ENCODE assay signal across 13 cellular contexts in genomic region chr2:217905395-217905794, GRCh38.
A peak's percentile ranks its signal among the peaks of the same experiment; 100 is the strongest.
DNase-seq lines count a peak whose midpoint lies in the region; ATAC-seq and TF ChIP-seq lines count a peak whose summit lies in the region.
"Had no signal": no experiment of that assay in that cellular context is flagged by ENCODE, and none has a peak within 500 bp of the region (broad histone marks: within the 10 kb centered on the region; RNA-seq: fewer than 3 reads in every experiment).

No MANE protein-coding gene starts in this region.

- WGBS in spleen, 5 donors = 11 to 25% (median 16%) methylated on average over 7 to 10 of the region's 10 CpGs

- peaks cover 0 to 5% of the 10 kb centered on the region in 2 donors for H3K4me1 Mint-ChIP-seq in immature natural killer cell

- peaks cover 5 to 11% (median 9%) of the 10 kb centered on the region in 3 donors for H3K27me3 Mint-ChIP-seq in immature natural killer cell (ENCODE audit: low read depth in 3 of 3)

- H3K4me1 ChIP-seq in lower lobe of right lung = peaks cover 99% of the 10 kb centered on the region
- peaks cover 51 to 100% (median 79%) of the 10 kb centered on the region in 6 donors for H3K4me1 ChIP-seq in spleen

- H3K27ac Mint-ChIP-seq in immature natural killer cell = no peak overlapping the region

- no peaks in the 10 kb centered on the region for H3K36me3 Mint-ChIP-seq in immature natural killer cell

- H3K9me3 Mint-ChIP-seq in immature natural killer cell = no peaks in the 10 kb centered on the region

- DNase-seq in H7 = peak; percentile 38
- DNase-seq in erythroblast (lab: John Stamatoyannopoulos, UW) = no peak
- peak; percentile 76 for DNase-seq in lower lobe of right lung
- no peak for DNase-seq in spleen
- DNase-seq in AG08396 (ENCODE audit: low spot score) = no peak
- no peak for DNase-seq in immature natural killer cell
- no peak for DNase-seq in DMS53 (lab: John Stamatoyannopoulos, UW)
- DNase-seq: activated T-cell treated with anti-CD3 and anti-CD28 coated beads, Interleukin-2, amount 50 U/mL, for 1 hour; EL; NCI-H2029 treated with DMSO at 0.1 percent for 48 hours; retina had no signal

- no peaks in the 10 kb centered on the region for H3K9me3 ChIP-seq in lower lobe of right lung
- no peaks in the 10 kb centered on the region for H3K9me3 ChIP-seq in spleen

- H3K27me3 ChIP-seq in H7 (ENCODE audit: control insufficient read depth, insufficient read depth, low read length) = no peaks in the 10 kb centered on the region
- no peaks in the 10 kb centered on the region for H3K27me3 ChIP-seq in lower lobe of right lung (ENCODE audit: low read depth)
- H3K27me3 ChIP-seq in spleen (replicated peaks in 1 of 7) = peaks cover 0 to 17% (median 0%) of the 10 kb centered on the region in 7 donors

- H3K36me3 ChIP-seq in H7 (replicated peaks; ENCODE audit: control insufficient read depth, insufficient read depth, low read length) (no peaks in the 10 kb centered on the region), lower lobe of right lung (peaks cover 41% of the 10 kb centered on the region), spleen (peaks cover 0 to 41% (median 2%) of the 10 kb centered on the region in 6 donors)

- H3K4me3 ChIP-seq in H7 (ENCODE audit: insufficient read depth, low read depth, low read length) (no peak overlapping the region), lower lobe of right lung (peak overlapping the region; percentile 36), spleen (no peak overlapping the region)
- H3K4me3 ChIP-seq: PC-9 had no signal

- TF ChIP-seq CTCF in lower lobe of right lung (IDR thresholded peaks at IDR 0.05) (no peak), spleen (IDR thresholded peaks at IDR 0.05 in 8 of 11, conservative IDR thresholded peaks at IDR 0.05 in 3 of 11) (no peak)

- H3K27ac ChIP-seq in lower lobe of right lung = peak overlapping the region; percentile 87
- peak overlapping the region; percentile 36 to 88 (median 82) for H3K27ac ChIP-seq in spleen
- H3K27ac ChIP-seq: PC-9 had no signal

- intact Hi-C loops in lower lobe of right lung (cut with DNase I) (no loop called here), spleen (cut with DNase I; ENCODE audit: low total_unique reads) (no loop called here)

- ATAC-seq in lower lobe of right lung = peak in 1 of 2 donors; percentile 6
- no peak for ATAC-seq in GM21528 (IDR thresholded peaks at IDR 0.05; ENCODE audit: low FRiP score, unreplicated experiment)

- H3K4me3 Mint-ChIP-seq in immature natural killer cell = no peak overlapping the region

- TF ChIP-seq POLR2A in erythroblast (IDR thresholded peaks at IDR 0.05; ENCODE audit: low read length) (peak; percentile 79), spleen (IDR thresholded peaks at IDR 0.05) (no peak)

Comparison
In these comparisons a context has a peak if more than half of its experiments do, and no peak if none do; other contexts are left out.
1. DNase-seq: peak in H7 (single experiment) and lower lobe of right lung (single experiment); none in erythroblast (0 of 2), spleen (single experiment), AG08396 (single experiment), immature natural killer cell (0 of 3) and DMS53 (single experiment).